Comparison of ENCODE assay signal across 8 cellular contexts in genomic region chr11:85590848-85591483, GRCh38. TPM values are rescaled to one million over a fixed set of nuclear protein-coding genes. Genes with fewer than 3 reads are reported as not detected.
A peak's percentile ranks its signal among the peaks of the same experiment; 100 is the strongest.
DNase-seq lines count a peak whose midpoint lies in the region; ATAC-seq, FAIRE-seq and TF ChIP-seq lines count a peak whose summit lies in the region.

No MANE protein-coding gene starts in this region.

- H3K36me3 ChIP-seq in upper lobe of left lung: no peaks in the 10 kb centered on the region

- no peak overlapping the region for H3K27ac ChIP-seq in upper lobe of left lung

- TF ChIP-seq CTCF in upper lobe of left lung (IDR thresholded peaks at IDR 0.05): no peak

- no peak for TF ChIP-seq EP300 in upper lobe of left lung (IDR thresholded peaks at IDR 0.05)

- no peaks in the 10 kb centered on the region for H3K4me1 ChIP-seq in upper lobe of left lung

- FAIRE-seq in TTC549 (lab: Jason Lieb, UNC): peak; percentile 38

- peak; percentile 63 for ATAC-seq in left lobe of liver
- no peak for ATAC-seq in upper lobe of left lung (ENCODE audit: low FRiP score in 2 of 2)

- H3K4me3 ChIP-seq in Jurkat, Clone E6-1 (ENCODE audit: low read length): no peak overlapping the region
- no peak overlapping the region for H3K4me3 ChIP-seq in upper lobe of left lung

- no peak for TF ChIP-seq POLR2A in upper lobe of left lung (IDR thresholded peaks at IDR 0.05)

- no peaks in the 10 kb centered on the region for H3K27me3 ChIP-seq in upper lobe of left lung

- DNase-seq in NCI-H1694 treated with DMSO at 0.1 percent for 48 hours (lab: John Stamatoyannopoulos, UW) (peak; percentile 5), NCI-H1694 (lab: John Stamatoyannopoulos, UW) (no peak), left lobe of liver (ENCODE audit: low spot score) (no peak), cortex of kidney (lab: John Stamatoyannopoulos, UW) (no peak), upper lobe of left lung (no peak)
- DNase-seq in Jurkat, Clone E6-1 (ENCODE audit: low read depth, low spot score): peak; percentile 10
- no peak for DNase-seq in stimulated activated CD4-positive, alpha-beta T cell treated with anti-CD3 and anti-CD28 coated beads, Interleukin-12 subunit alpha, Interleukin-12 subunit beta, amount 100 ng/mL, for 4 hours

- H3K9me3 ChIP-seq in upper lobe of left lung: no peaks in the 10 kb centered on the region

- 78 to 80% methylated on average over 4 of the region's 4 CpGs for WGBS in upper lobe of left lung, 2 donors

RNA-seq across cellular contexts. Expression of gene DLG2, which starts 36.2 kb away (rescaled TPM):
- 1.3 TPM for polyA plus RNA-seq in Jurkat, Clone E6-1 (2012; ENCODE audit: insufficient read depth, insufficient read length)
- total RNA-seq in left lobe of liver (4.7 TPM), upper lobe of left lung (10 to 100 TPM in 2 of 6 donors, 1 to 10 TPM in 4; 3.4 to 37.7 (median 9.1) TPM)

RNA-seq across cellular contexts. Expression of gene TMEM126B, which starts 37.4 kb away (rescaled TPM):
- polyA plus RNA-seq in Jurkat, Clone E6-1 (2012; ENCODE audit: insufficient read depth, insufficient read length): 87.5 TPM
- total RNA-seq in left lobe of liver (14.7 TPM), upper lobe of left lung (10 to 100 TPM; 19.3 to 72.6 (median 44.8) TPM)

RNA-seq across cellular contexts. Expression of gene TMEM126A, which starts 56.8 kb away (rescaled TPM):
- 94.9 TPM for polyA plus RNA-seq in Jurkat, Clone E6-1 (2012; ENCODE audit: insufficient read depth, insufficient read length)
- total RNA-seq in left lobe of liver: 14.3 TPM
- total RNA-seq in upper lobe of left lung: 10 to 100 TPM in 5 of 6 donors, 1 to 10 TPM in 1; 7.4 to 27.0 (median 17.4) TPM

Comparison
In these comparisons a context has a peak if more than half of its experiments do, and no peak if none do; other contexts are left out.
1. DNase-seq: peak in NCI-H1694 treated with DMSO at 0.1 percent for 48 hours (single experiment) and Jurkat, Clone E6-1 (single experiment); none in NCI-H1694 (single experiment), left lobe of liver (single experiment), stimulated activated CD4-positive, alpha-beta T cell treated with anti-CD3 and anti-CD28 coated beads, Interleukin-12 subunit alpha, Interleukin-12 subunit beta, amount 100 ng/mL, for 4 hours (single experiment), cortex of kidney (single experiment) and upper lobe of left lung (0 of 2).